ENCODE assay signal across 22 cellular contexts in the genomic region with DNA sequence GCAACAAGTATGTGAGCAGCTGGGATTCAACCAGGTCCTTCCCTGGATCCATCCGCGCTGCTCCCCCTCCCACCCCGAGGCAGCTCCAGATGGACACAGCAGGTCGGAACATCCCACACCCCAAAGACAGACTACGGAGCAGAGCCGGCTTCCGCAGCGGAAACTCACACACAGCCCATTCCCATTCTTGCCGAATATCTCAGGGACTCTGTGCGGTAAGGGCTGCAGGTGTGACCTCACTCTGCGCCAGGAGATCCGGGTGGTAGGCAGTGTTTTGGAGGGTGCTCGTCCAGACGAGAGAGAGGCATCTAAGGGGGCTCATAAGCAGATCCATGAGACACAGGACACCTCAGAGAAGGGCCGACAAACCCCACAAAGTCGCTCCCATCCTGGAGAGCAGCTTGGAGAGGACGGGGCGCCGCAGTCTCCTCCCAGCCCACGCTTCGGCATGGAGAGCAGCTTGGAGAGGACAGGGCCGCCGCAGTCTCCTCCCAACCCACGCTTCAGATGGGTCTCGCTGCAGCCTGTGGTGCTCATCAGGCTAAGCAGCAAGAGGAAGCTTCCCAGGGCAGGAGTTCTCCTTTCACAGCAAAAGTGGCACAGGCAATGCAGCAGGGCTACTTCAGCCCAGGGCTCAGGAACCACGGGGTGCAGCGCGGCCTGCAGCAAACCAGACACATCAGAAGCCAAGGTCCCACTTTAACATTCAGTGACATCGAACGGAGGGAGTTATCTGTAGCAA.
DNase-seq lines count a peak whose midpoint lies in the region; TF ChIP-seq lines count a peak whose summit lies in the region.
"Had no signal": no experiment of that assay in that cellular context is flagged by ENCODE, and none has a peak within 500 bp of the region (broad histone marks: within the 10 kb centered on the region; RNA-seq: fewer than 3 reads in every experiment).

No MANE protein-coding gene starts in this region.

- DNase-seq in activated effector memory CD4-positive, alpha-beta T cell treated with anti-CD3 and anti-CD28 coated beads, Interleukin-2, amount 50 U/mL, for 16 hours: peak; percentile 56
- no peak for DNase-seq in activated effector memory CD4-positive, alpha-beta T cell treated with Interleukin-2 at 50 U/mL for 16 hours
- peak; percentile 79 for DNase-seq in chondrocyte (ENCODE audit: low spot score)
- peak; percentile 28 for DNase-seq in occipital lobe (lab: John Stamatoyannopoulos, UW)
- no peak for DNase-seq in KBM-7
- no peak for DNase-seq in mesothelial cell of epicardium (ENCODE audit: low spot score in 2 of 2, unreplicated experiment in 2 of 2)
- DNase-seq in NOMO-1 treated with DMSO at 0.1 percent for 48 hours (lab: John Stamatoyannopoulos, UW; ENCODE audit: unreplicated experiment): no peak
- DNase-seq: activated CD4-positive, alpha-beta T cell treated with anti-CD3 and anti-CD28 coated beads, Interleukin-2, amount 50 U/mL, for 4 hours; activated gamma-delta T cell treated with Interleukin-2 at 50 U/mL for 16 hours; effector memory CD8-positive, alpha-beta T cell; esophagus squamous epithelium; NCI-H1436 treated with DMSO at 0.1 percent for 48 hours; NCI-H2227 treated with DMSO at 0.1 percent for 48 hours; NCI-H774; stimulated activated CD8-positive, alpha-beta memory T cell treated with anti-CD3 and anti-CD28 coated beads, Interleukin-4, amount 100 ng/mL, for 48 hours; T-helper 17 cell had no signal

- peaks cover 18% of the 10 kb centered on the region for H3K4me1 Mint-ChIP-seq in chondrocyte (ENCODE audit: low read depth)
- peaks cover 28% of the 10 kb centered on the region for H3K4me1 Mint-ChIP-seq in mesothelial cell of epicardium

- no peak for TF ChIP-seq CTCF in chondrocyte (IDR thresholded peaks at IDR 0.05)
- no peak for TF ChIP-seq CTCF in mesothelial cell of epicardium (IDR thresholded peaks at IDR 0.05; ENCODE audit: unreplicated experiment)

- no peak overlapping the region for H3K27ac Mint-ChIP-seq in chondrocyte (ENCODE audit: unreplicated experiment)
- no peak overlapping the region for H3K27ac Mint-ChIP-seq in mesothelial cell of epicardium
- H3K27ac Mint-ChIP-seq: effector memory CD8-positive, alpha-beta T cell; T-helper 17 cell had no signal

- H3K27me3 Mint-ChIP-seq in chondrocyte (ENCODE audit: low read depth) (no peaks in the 10 kb centered on the region), mesothelial cell of epicardium (ENCODE audit: low read depth) (no peaks in the 10 kb centered on the region)

- H3K4me3 Mint-ChIP-seq in chondrocyte (ENCODE audit: unreplicated experiment) (no peak overlapping the region), mesothelial cell of epicardium (no peak overlapping the region)
- H3K4me3 Mint-ChIP-seq: central memory CD8-positive, alpha-beta T cell; effector memory CD8-positive, alpha-beta T cell; nephron; T-helper 17 cell had no signal

- in situ Hi-C loops in KBM-7 (cut with MboI; ENCODE audit: low pct_unique_long_range_greater_than_20kb, low sequenced_read_pairs): no loop called here

- H3K36me3 Mint-ChIP-seq in chondrocyte (ENCODE audit: low read depth) (peaks cover 1% of the 10 kb centered on the region), mesothelial cell of epicardium (no peaks in the 10 kb centered on the region)

- no peaks in the 10 kb centered on the region for H3K9me3 Mint-ChIP-seq in chondrocyte (ENCODE audit: low read depth)
- H3K9me3 Mint-ChIP-seq in mesothelial cell of epicardium: no peaks in the 10 kb centered on the region
- H3K9me3 Mint-ChIP-seq: central memory CD8-positive, alpha-beta T cell; effector memory CD8-positive, alpha-beta T cell; nephron had no signal

- peak overlapping the region; percentile 82 for H3K27ac ChIP-seq in temporal lobe (ENCODE audit: low read depth, low read length)
- H3K27ac ChIP-seq: A549, HL-60, SJSA1 had no signal

Comparison
In these comparisons a context has a peak if more than half of its experiments do, and no peak if none do; other contexts are left out.
1. DNase-seq: peak in activated effector memory CD4-positive, alpha-beta T cell treated with anti-CD3 and anti-CD28 coated beads, Interleukin-2, amount 50 U/mL, for 16 hours (single experiment), chondrocyte (single experiment) and occipital lobe (single experiment); none in activated effector memory CD4-positive, alpha-beta T cell treated with Interleukin-2 at 50 U/mL for 16 hours (single experiment), KBM-7 (single experiment), mesothelial cell of epicardium (0 of 2) and NOMO-1 treated with DMSO at 0.1 percent for 48 hours (single experiment).